ENCODE assay signal across 12 cellular contexts in genomic region chr13:24208314-24208713, GRCh38. TPM values are rescaled to one million over a fixed set of nuclear protein-coding genes. Genes with fewer than 3 reads are reported as not detected.
DNase-seq lines count a peak whose midpoint lies in the region; ATAC-seq, FAIRE-seq and TF ChIP-seq lines count a peak whose summit lies in the region.
"Had no signal": no experiment of that assay in that cellular context is flagged by ENCODE, and none has a peak within 500 bp of the region (broad histone marks: within the 10 kb centered on the region; RNA-seq: fewer than 3 reads in every experiment).

No MANE protein-coding gene starts in this region.

- peaks cover 37% of the 10 kb centered on the region for H3K79me2 ChIP-seq in HepG2 (ENCODE audit: insufficient read depth, low read length)

- H3K4me1 ChIP-seq in liver (ENCODE audit: control insufficient read depth in 4 of 4, insufficient read depth in 4 of 4, low read length in 3 of 4) (peaks cover 11 to 46% (median 36%) of the 10 kb centered on the region in 4 donors), HepG2 (ENCODE audit: insufficient read depth, low read length) (peaks cover 26% of the 10 kb centered on the region), adrenal gland (replicated peaks in 1 of 2) (peaks cover 12 to 23% of the 10 kb centered on the region in 2 donors)
- H3K4me1 ChIP-seq: gastrocnemius medialis had no signal

- TF ChIP-seq POLR2A in HepG2 (IDR thresholded peaks at IDR 0.05; ENCODE audit: insufficient read depth in 1 of 2, low read depth in 2 of 2, low read length in 2 of 2) = no peak
- TF ChIP-seq POLR2A in adrenal gland (IDR thresholded peaks at IDR 0.05) = no peak

- no peaks in the 10 kb centered on the region for H4K20me1 ChIP-seq in HepG2 (ENCODE audit: insufficient read depth, low read length)

- H3K4me3 ChIP-seq in liver (ENCODE audit: low read depth in 1 of 3, low read length in 3 of 3) = no peak overlapping the region
- H3K4me3 ChIP-seq in HepG2 (replicated peaks in 1 of 3; ENCODE audit: insufficient read depth in 1 of 3, low read depth in 2 of 3, low read length in 3 of 3) = no peak overlapping the region
- H3K4me3 ChIP-seq in adrenal gland = peak overlapping the region in 1 of 4 donors; percentile 3
- H3K4me3 ChIP-seq: gastrocnemius medialis had no signal

- TF ChIP-seq CTCF in liver (IDR thresholded peaks at IDR 0.05; ENCODE audit: low read depth, low read length, missing input control) = no peak
- TF ChIP-seq CTCF in HepG2 (CRISPR knock-in tag; IDR thresholded peaks at IDR 0.05) = no peak
- no peak for TF ChIP-seq CTCF in adrenal gland (IDR thresholded peaks at IDR 0.05)

- WGBS in liver = 2% methylated on average over 1 of the region's 1 CpG
- WGBS in HepG2 (ENCODE audit: low lambda C conversion rate) = 75% methylated on average over 1 of the region's 1 CpG
- 13 to 33% (median 20%) methylated on average over 1 of the region's 1 CpG for WGBS in adrenal gland, 4 donors

- intact Hi-C loops in HepG2 (cut with micrococcal nuclease; ENCODE audit: unreplicated experiment) (no loop called here), adrenal gland (cut with DNase I) (no loop called here)

- no TSS peak for BruUV-seq in HepG2 (replicated peaks; lab: Mats Ljungman, UMichigan)

- POLR2A ChIA-PET in HepG2 (lab: Yijun Ruan, JAX) = no interaction called here

- H3K9me3 ChIP-seq in liver (ENCODE audit: control insufficient read depth in 4 of 4, low read length in 3 of 4) (no peaks in the 10 kb centered on the region), HepG2 (ENCODE audit: low read length) (no peaks in the 10 kb centered on the region), adrenal gland (replicated peaks in 1 of 3) (no peaks in the 10 kb centered on the region)
- H3K9me3 ChIP-seq: gastrocnemius medialis had no signal

- FAIRE-seq in HepG2 (lab: Jason Lieb, UNC) (no peak), urothelium cell line (lab: Jason Lieb, UNC) (no peak)
- FAIRE-seq: TTC549 had no signal

- no peak for TF ChIP-seq EP300 in HepG2 (IDR thresholded peaks at IDR 0.05; ENCODE audit: low read depth in 2 of 2, low read length in 2 of 2)
- no peak for TF ChIP-seq EP300 in HepG2 (CRISPR knock-in tag; IDR thresholded peaks at IDR 0.05; ENCODE audit: borderline replicate concordance)

- H3K4me2 ChIP-seq in HepG2 (ENCODE audit: low read depth, low read length) = no peak overlapping the region

- H3K27ac ChIP-seq in liver (ENCODE audit: low read depth in 1 of 2, low read length in 2 of 2) (peak overlapping the region; percentile 57 to 64), HepG2 (ENCODE audit: extremely low read length, insufficient read depth, low read length) (no peak overlapping the region), adrenal gland (peak overlapping the region in 4 of 5 donors; percentile 22 to 72 (median 66))
- H3K27ac ChIP-seq: gastrocnemius medialis had no signal

- in situ Hi-C loops in HepG2 (cut with HindIII; ENCODE audit: extremely low pct_ligation_motif_present, low pct_unique_long_range_greater_than_20kb) = no loop called here

- H2AFZ ChIP-seq in HepG2 (ENCODE audit: low read length) = no peak overlapping the region

- TF ChIP-seq RAD21 in liver (IDR thresholded peaks at IDR 0.05) (peak in 1 of 2 donors; percentile 15), HepG2 (CRISPR knock-in tag; IDR thresholded peaks at IDR 0.05) (no peak)

- H3K36me3 ChIP-seq in liver (ENCODE audit: control insufficient read depth in 4 of 4, insufficient read depth in 3 of 4, low read depth in 1 of 4, low read length in 3 of 4) (no peaks in the 10 kb centered on the region), HepG2 (replicated peaks in 1 of 2; ENCODE audit: control insufficient read depth in 1 of 2, insufficient read depth in 2 of 2, low read length in 2 of 2) (no peaks in the 10 kb centered on the region; a peak in 1 of 5 replicates), adrenal gland (replicated peaks in 1 of 2) (no peaks in the 10 kb centered on the region)
- H3K36me3 ChIP-seq: gastrocnemius medialis had no signal

- DNase-seq in HepG2 (ENCODE audit: low spot score) (no peak), adrenal gland (peak; percentile 70 to 88 (median 84)), hepatic stellate cell (ENCODE audit: low spot score) (peak; percentile 64), urothelium cell line (ENCODE audit: low spot score) (peak; percentile 35), cortex of kidney (lab: John Stamatoyannopoulos, UW) (no peak)
- DNase-seq: gastrocnemius medialis, NCI-H526 had no signal

- H3K9ac ChIP-seq in liver (ENCODE audit: low read depth in 1 of 2, low read length in 2 of 2) = no peak overlapping the region
- H3K9ac ChIP-seq in HepG2 (ENCODE audit: insufficient read depth, low read depth, low read length) = no peak overlapping the region

- H3K27me3 ChIP-seq in liver (ENCODE audit: control insufficient read depth in 4 of 4, insufficient read depth in 4 of 4, low read length in 3 of 4) (no peaks in the 10 kb centered on the region), HepG2 (ENCODE audit: control insufficient read depth in 1 of 2, insufficient read depth in 2 of 2, low read length in 2 of 2) (no peaks in the 10 kb centered on the region; a peak in 1 of 5 replicates), adrenal gland (no peaks in the 10 kb centered on the region)
- H3K27me3 ChIP-seq: gastrocnemius medialis had no signal

- ATAC-seq in HepG2 (no peak), GM19035 (IDR thresholded peaks at IDR 0.05; ENCODE audit: unreplicated experiment) (no peak), HG02981 (IDR thresholded peaks at IDR 0.05; ENCODE audit: unreplicated experiment) (no peak)
- ATAC-seq: natural killer cell treated with Interleukin-12 subunit alpha and Interleukin-12 subunit beta and Interleukin-15 and Interleukin-18, amount 100 ng/mL, for 72 hours had no signal

- CTCF ChIA-PET in HepG2 (lab: Yijun Ruan, JAX; ENCODE audit: low intra/inter-chr PET ratio, low total read pairs) = no interaction called here

TF ChIP-seq in liver, 16 proteins besides CTCF, POLR2A, EP300 and RAD21:
- TF ChIP-seq NR2F2 (IDR thresholded peaks at IDR 0.05) (no peak), TAF1 (conservative IDR thresholded peaks at IDR 0.05) (no peak), MAX (IDR thresholded peaks at IDR 0.05) (no peak), JUND (IDR thresholded peaks at IDR 0.05) (no peak), SP1 (IDR thresholded peaks at IDR 0.05) (no peak)

TF ChIP-seq in HepG2, 621 proteins besides CTCF, POLR2A, EP300 and RAD21 (continues in another document):
- no peak for TF ChIP-seq GABPA (IDR thresholded peaks at IDR 0.05; ENCODE audit: low read depth, low read length)
- TF ChIP-seq GABPA (CRISPR knock-in tag; IDR thresholded peaks at IDR 0.05; ENCODE audit: low read depth) = no peak
- no peak for TF ChIP-seq CAMTA2 (CRISPR knock-in tag; IDR thresholded peaks at IDR 0.05; ENCODE audit: borderline replicate concordance)
- TF ChIP-seq NFIC (IDR thresholded peaks at IDR 0.05; ENCODE audit: low read length) = no peak
- TF ChIP-seq ZNF253 (CRISPR knock-in tag; IDR thresholded peaks at IDR 0.05; ENCODE audit: borderline replicate concordance) = no peak
- no peak for TF ChIP-seq NFYB (CRISPR knock-in tag; IDR thresholded peaks at IDR 0.05)
- no peak for TF ChIP-seq SRSF4 (IDR thresholded peaks at IDR 0.05; ENCODE audit: low read depth, low read length, poor library complexity, severe bottlenecking)
- TF ChIP-seq EHMT2 (IDR thresholded peaks at IDR 0.05; ENCODE audit: borderline replicate concordance, low read depth, low read length) = no peak
- no peak for TF ChIP-seq SKIL (CRISPR knock-in tag; IDR thresholded peaks at IDR 0.05; ENCODE audit: borderline replicate concordance)
- TF ChIP-seq ZNF749 (CRISPR knock-in tag; IDR thresholded peaks at IDR 0.05; ENCODE audit: borderline replicate concordance) = no peak

RNA-seq across cellular contexts. Expression of gene SPATA13, which starts 47.8 kb away (rescaled TPM):
- total RNA-seq in liver = 10 to 100 TPM; 16.7 to 57.6 TPM
- 10 to 100 TPM in 1 of 2 donors, 1 to 10 TPM in 1; 10.0 to 24.1 TPM for polyA plus RNA-seq in liver
- 11.3 and 13.7 TPM in 2 replicates for total RNA-seq in HepG2 (2016; rRNA removed; fragmentation: Illumina TruSeq; extraction: Trizol)
- total RNA-seq in HepG2 (2016; cell fraction: cytosol; rRNA removed; fragmentation: Illumina TruSeq; extraction: Trizol; ENCODE audit: low read depth) = 11.8 and 12.8 TPM in 2 replicates
- 10.7 and 11.9 TPM in 2 replicates for total RNA-seq in HepG2 (2016; cell fraction: insoluble cytoplasmic fraction; rRNA removed; fragmentation: Illumina TruSeq; extraction: Trizol)
- total RNA-seq in HepG2 (2016; cell fraction: membrane; rRNA removed; fragmentation: Illumina TruSeq; extraction: Trizol) = 14.0 and 14.4 TPM in 2 replicates
- 14.8 and 20.6 TPM in 2 replicates for total RNA-seq in HepG2 (2016; cell fraction: nucleus; rRNA removed; fragmentation: Illumina TruSeq; extraction: Trizol)
- polyA plus RNA-seq in HepG2 (2011; rRNA removed) = 11.9 and 14.2 TPM in 2 replicates
- polyA plus RNA-seq in HepG2 (2011; cell fraction: cytosol; rRNA removed) = 7.6 and 7.8 TPM in 2 replicates
- polyA plus RNA-seq in HepG2 (2011; cell fraction: nucleus; rRNA removed) = 16.9 and 19.6 TPM in 2 replicates
- 9.0 and 12.6 TPM in 2 replicates for polyA plus RNA-seq in HepG2 (2012)
- 0.14 and 0.44 TPM in 2 replicates for polyA plus RNA-seq in HepG2 (2016; cell fraction: cytosol; fragmentation: Illumina TruSeq; extraction: Trizol; ENCODE audit: low read depth)
- polyA plus RNA-seq in HepG2 (2016; cell fraction: insoluble cytoplasmic fraction; fragmentation: Illumina TruSeq; extraction: Trizol; ENCODE audit: low read depth) = 8.3 and 9.4 TPM in 2 replicates
- polyA plus RNA-seq in HepG2 (2016; cell fraction: membrane; fragmentation: Illumina TruSeq; extraction: Trizol; ENCODE audit: low read depth) = 1.0 and 1.1 TPM in 2 replicates
- polyA plus RNA-seq in HepG2 (2016; cell fraction: nucleus; fragmentation: Illumina TruSeq; extraction: Trizol; ENCODE audit: insufficient read depth, low read depth) = 19.2 and 24.3 TPM in 2 replicates
- polyA minus RNA-seq in HepG2 (2011; rRNA and poly(A)+ RNA removed; ENCODE audit: low replicate concordance) = 7.6 and 24.7 TPM in 2 replicates
- 12.2 and 13.8 TPM in 2 replicates for polyA minus RNA-seq in HepG2 (2011; cell fraction: cytosol; rRNA and poly(A)+ RNA removed)
- 33.6 and 33.8 TPM in 2 replicates for polyA minus RNA-seq in HepG2 (2011; cell fraction: nucleus; rRNA and poly(A)+ RNA removed)
- 10 to 100 TPM; 20.0 to 85.5 (median 44.6) TPM for total RNA-seq in adrenal gland
- polyA plus RNA-seq in adrenal gland = 10 to 100 TPM; 20.7 to 27.5 (median 22.0) TPM

Comparison
In these comparisons a context has a peak if more than half of its experiments do, and no peak if none do; other contexts are left out.
1. DNase-seq: peak in adrenal gland (7 of 7), hepatic stellate cell (single experiment) and urothelium cell line (single experiment); none in HepG2 (single experiment) and cortex of kidney (single experiment).